Comparison of ENCODE assay signal across 9 cellular contexts in genomic region chr9:92242115-92242778, GRCh38. TPM values are rescaled to one million over a fixed set of nuclear protein-coding genes. Genes with fewer than 3 reads are reported as not detected.
DNase-seq lines count a peak whose midpoint lies in the region; ATAC-seq and TF ChIP-seq lines count a peak whose summit lies in the region.
"Had no signal": no experiment of that assay in that cellular context is flagged by ENCODE, and none has a peak within 500 bp of the region (broad histone marks: within the 10 kb centered on the region; RNA-seq: fewer than 3 reads in every experiment).

No MANE protein-coding gene starts in this region.

- H3K4me3 ChIP-seq in adipocyte (ENCODE audit: low read length) = peak overlapping the region; percentile 67
- no peak overlapping the region for H3K4me3 ChIP-seq in upper lobe of right lung
- no peak overlapping the region for H3K4me3 ChIP-seq in psoas muscle
- no peak overlapping the region for H3K4me3 ChIP-seq in effector memory CD4-positive, alpha-beta T cell (ENCODE audit: insufficient read depth, low read depth, low read length, poor library complexity, severe bottlenecking)

- H3K36me3 ChIP-seq in adipocyte (ENCODE audit: control insufficient read depth, insufficient read depth, low read length, severe bottlenecking) = peaks cover 94% of the 10 kb centered on the region
- peaks cover 100% of the 10 kb centered on the region for H3K36me3 ChIP-seq in upper lobe of right lung
- peaks cover 29 to 100% of the 10 kb centered on the region in 2 donors for H3K36me3 ChIP-seq in psoas muscle (ENCODE audit: insufficient read depth in 1 of 2, low read depth in 1 of 2)
- peaks cover 88% of the 10 kb centered on the region for H3K36me3 ChIP-seq in effector memory CD4-positive, alpha-beta T cell (ENCODE audit: control insufficient read depth, insufficient read depth, low read length)

- ATAC-seq in upper lobe of right lung = peak; percentile 82
- no peak for ATAC-seq in psoas muscle

- DNase-seq in activated naive CD4-positive, alpha-beta T cell treated with anti-CD3 and anti-CD28 coated beads, Interleukin-2, amount 10 ng/mL, durations not matched to agents 7 days and 5 days = no peak
- no peak for DNase-seq in activated naive CD4-positive, alpha-beta T cell treated with anti-CD3 and anti-CD28 coated beads, Interleukin-2, amount 50 U/mL, for 16 hours
- DNase-seq in adipocyte (ENCODE audit: low read depth) = peak; percentile 64
- peak; percentile 49 for DNase-seq in iPS-NIHi7 (ENCODE audit: extremely low spot score)
- no peak for DNase-seq in upper lobe of right lung
- no peak for DNase-seq in NCI-H510A (lab: John Stamatoyannopoulos, UW)
- no peak for DNase-seq in psoas muscle
- DNase-seq in effector memory CD4-positive, alpha-beta T cell = no peak
- DNase-seq: small intestine had no signal

- TF ChIP-seq CTCF in upper lobe of right lung (IDR thresholded peaks at IDR 0.05) = peak; percentile 17
- no peak for TF ChIP-seq CTCF in psoas muscle (IDR thresholded peaks at IDR 0.05)

- CTCF ChIA-PET in activated naive CD4-positive, alpha-beta T cell treated with anti-CD3 and anti-CD28 coated beads, Interleukin-2, amount 10 ng/mL, durations not matched to agents 7 days and 5 days (lab: Charles Lee) = interaction anchor here (0.7 to 3.2 kb wide), 2 partner anchors 102 to 104 kb away, joined by 3 to 16 read pairs; no protein-coding TSS in a partner anchor

- H3K4me3 Mint-ChIP-seq in activated naive CD4-positive, alpha-beta T cell treated with anti-CD3 and anti-CD28 coated beads, Interleukin-2, amount 10 ng/mL, durations not matched to agents 7 days and 5 days = no peak overlapping the region

- H3K4me1 Mint-ChIP-seq in activated naive CD4-positive, alpha-beta T cell treated with anti-CD3 and anti-CD28 coated beads, Interleukin-2, amount 10 ng/mL, durations not matched to agents 7 days and 5 days = no peaks in the 10 kb centered on the region

- 64 to 79% (median 71%) methylated on average over 3 of the region's 3 CpGs for WGBS in psoas muscle, 3 donors

- H3K27me3 ChIP-seq in adipocyte (replicated peaks; ENCODE audit: control insufficient read depth, insufficient read depth, low read length) (no peaks in the 10 kb centered on the region), upper lobe of right lung (no peaks in the 10 kb centered on the region), psoas muscle (ENCODE audit: insufficient read depth in 3 of 3, low read length in 2 of 3) (no peaks in the 10 kb centered on the region)
- H3K27me3 ChIP-seq in effector memory CD4-positive, alpha-beta T cell (replicated peaks; ENCODE audit: control insufficient read depth, insufficient read depth, low read length, poor library complexity, severe bottlenecking) = no peaks in the 10 kb centered on the region

- H3K9me3 Mint-ChIP-seq in activated naive CD4-positive, alpha-beta T cell treated with anti-CD3 and anti-CD28 coated beads, Interleukin-2, amount 10 ng/mL, durations not matched to agents 7 days and 5 days = no peaks in the 10 kb centered on the region

- H3K27ac ChIP-seq in upper lobe of right lung (no peak overlapping the region), psoas muscle (no peak overlapping the region)
- H3K27ac ChIP-seq in effector memory CD4-positive, alpha-beta T cell (ENCODE audit: insufficient read depth, low read length, poor library complexity, severe bottlenecking) = no peak overlapping the region

- H3K36me3 Mint-ChIP-seq in activated naive CD4-positive, alpha-beta T cell treated with anti-CD3 and anti-CD28 coated beads, Interleukin-2, amount 10 ng/mL, durations not matched to agents 7 days and 5 days = peaks cover 75% of the 10 kb centered on the region

- intact Hi-C loops in upper lobe of right lung (cut with DNase I) = no loop called here
- intact Hi-C loops in psoas muscle (cut with DNase I) = loop anchor here in 1 of 2 donors (5.0 kb wide), 1 partner anchor 35 kb away; no protein-coding TSS in a partner anchor

- H3K4me1 ChIP-seq in adipocyte (ENCODE audit: control insufficient read depth, insufficient read depth, low read length) = peaks cover 52% of the 10 kb centered on the region
- H3K4me1 ChIP-seq in upper lobe of right lung = no peaks in the 10 kb centered on the region
- no peaks in the 10 kb centered on the region for H3K4me1 ChIP-seq in psoas muscle
- H3K4me1 ChIP-seq in effector memory CD4-positive, alpha-beta T cell (ENCODE audit: control insufficient read depth, insufficient read depth, low read length, poor library complexity, severe bottlenecking) = no peaks in the 10 kb centered on the region

- H3K9ac ChIP-seq in adipocyte (ENCODE audit: low read length) = peak overlapping the region; percentile 86

- H3K9me3 ChIP-seq in adipocyte (ENCODE audit: control insufficient read depth, low read length) = no peaks in the 10 kb centered on the region
- no peaks in the 10 kb centered on the region for H3K9me3 ChIP-seq in upper lobe of right lung
- no peaks in the 10 kb centered on the region for H3K9me3 ChIP-seq in psoas muscle
- H3K9me3 ChIP-seq in effector memory CD4-positive, alpha-beta T cell (ENCODE audit: control insufficient read depth, low read length) = no peaks in the 10 kb centered on the region

- H3K27me3 Mint-ChIP-seq in activated naive CD4-positive, alpha-beta T cell treated with anti-CD3 and anti-CD28 coated beads, Interleukin-2, amount 10 ng/mL, durations not matched to agents 7 days and 5 days = no peaks in the 10 kb centered on the region

- peak overlapping the region; percentile 43 for H3K27ac Mint-ChIP-seq in activated naive CD4-positive, alpha-beta T cell treated with anti-CD3 and anti-CD28 coated beads, Interleukin-2, amount 10 ng/mL, durations not matched to agents 7 days and 5 days

RNA-seq across cellular contexts. Expression of gene IARS1, which starts 51.2 kb away (rescaled TPM):
- 83.9 TPM for total RNA-seq in upper lobe of right lung
- total RNA-seq in psoas muscle = 100 to 1,000 TPM in 2 of 4 donors, 10 to 100 TPM in 2; 93.3 to 166 (median 102) TPM
- polyA plus RNA-seq in psoas muscle = 100 to 1,000 TPM in 1 of 3 donors, 10 to 100 TPM in 2; 45.6 to 183 (median 90.9) TPM

Comparison
In these comparisons a context has a peak if more than half of its experiments do, and no peak if none do; other contexts are left out.
1. DNase-seq: peak in adipocyte (single experiment) and iPS-NIHi7 (single experiment); none in activated naive CD4-positive, alpha-beta T cell treated with anti-CD3 and anti-CD28 coated beads, Interleukin-2, amount 10 ng/mL, durations not matched to agents 7 days and 5 days (single experiment), activated naive CD4-positive, alpha-beta T cell treated with anti-CD3 and anti-CD28 coated beads, Interleukin-2, amount 50 U/mL, for 16 hours (single experiment), upper lobe of right lung (single experiment), NCI-H510A (single experiment), psoas muscle (0 of 2) and effector memory CD4-positive, alpha-beta T cell (0 of 3).